ENCODE assay signal across 21 cellular contexts in genomic region chr4:26866203-26866602, GRCh38. TPM values are rescaled to one million over a fixed set of nuclear protein-coding genes. Genes with fewer than 3 reads are reported as not detected.
DNase-seq lines count a peak whose midpoint lies in the region; ATAC-seq and TF ChIP-seq lines count a peak whose summit lies in the region.
"Had no signal": no experiment of that assay in that cellular context is flagged by ENCODE, and none has a peak within 500 bp of the region (broad histone marks: within the 10 kb centered on the region; RNA-seq: fewer than 3 reads in every experiment).

No MANE protein-coding gene starts in this region.

- DNase-seq in T-helper 2 cell treated with Interferon-gamma antibody and Interleukin-4, amounts not matched to agents 5 μg/mL and 100 μg/mL, for 36 hours (ENCODE audit: low spot score), result no peak
- no peak for DNase-seq in T-helper 2 cell
- no peak for DNase-seq in activated naive CD8-positive, alpha-beta T cell treated with anti-CD3 and anti-CD28 coated beads, Interleukin-2, amount 50 U/mL, for 24 hours
- no peak for DNase-seq in naive thymus-derived CD8-positive, alpha-beta T cell
- DNase-seq in stimulated activated CD4-positive, alpha-beta T cell treated with anti-CD3 and anti-CD28 coated beads, Interleukin-2, amount 100 ng/mL, for 24 hours, result no peak
- DNase-seq: 8988T; activated CD4-positive, alpha-beta T cell treated with anti-CD3 and anti-CD28 coated beads, Interleukin-2, amount 50 U/mL, for 48 hours; activated naive CD4-positive, alpha-beta T cell treated with anti-CD3 and anti-CD28 coated beads, Interleukin-2, amount 50 U/mL, for 16 hours; activated T-cell treated with anti-CD3 and anti-CD28 coated beads, Interleukin-2, amount 50 U/mL, for 24 hours; NCI-H187 treated with DMSO at 0.1 percent for 48 hours; NCI-H226; NCI-H774; OCI-M1; Right ventricle myocardium superior; spleen; stimulated activated CD4-positive, alpha-beta T cell treated with anti-CD3 and anti-CD28 coated beads, Interleukin-4, amount 100 ng/mL, for 4 hours had no signal

- no peak for ATAC-seq in activated naive CD8-positive, alpha-beta T cell treated with anti-CD3 and anti-CD28 coated beads, Interleukin-2, amount 50 U/mL, for 24 hours
- no peak for ATAC-seq in naive thymus-derived CD8-positive, alpha-beta T cell
- ATAC-seq in HG03565 (IDR thresholded peaks at IDR 0.05; ENCODE audit: unreplicated experiment), result no peak
- no peak for ATAC-seq in HG03521 (IDR thresholded peaks at IDR 0.05; ENCODE audit: unreplicated experiment)
- ATAC-seq: left lobe of liver had no signal

- H3F3A ChIP-seq in DOHH2 (ENCODE audit: control insufficient read depth, insufficient read depth), result peaks cover 4% of the 10 kb centered on the region

- peak overlapping the region; percentile 4 for H3K4me3 Mint-ChIP-seq in T-helper 2 cell treated with Interferon-gamma antibody and Interleukin-4, amounts not matched to agents 5 μg/mL and 100 μg/mL, for 36 hours
- no peak overlapping the region for H3K4me3 Mint-ChIP-seq in activated naive CD8-positive, alpha-beta T cell treated with anti-CD3 and anti-CD28 coated beads, Interleukin-2, amount 50 U/mL, for 24 hours
- peak overlapping the region in 9 of 10 donors; percentile 14 to 71 (median 56) for H3K4me3 Mint-ChIP-seq in naive thymus-derived CD8-positive, alpha-beta T cell
- H3K4me3 Mint-ChIP-seq: activated T-cell treated with anti-CD3 and anti-CD28 coated beads, Interleukin-2, amount 50 U/mL, for 24 hours had no signal

- peaks cover 12% of the 10 kb centered on the region for H3K36me3 Mint-ChIP-seq in T-helper 2 cell treated with Interferon-gamma antibody and Interleukin-4, amounts not matched to agents 5 μg/mL and 100 μg/mL, for 36 hours (ENCODE audit: low read depth)
- H3K36me3 Mint-ChIP-seq in activated naive CD8-positive, alpha-beta T cell treated with anti-CD3 and anti-CD28 coated beads, Interleukin-2, amount 50 U/mL, for 24 hours (ENCODE audit: low read depth), result peaks cover 7% of the 10 kb centered on the region
- H3K36me3 Mint-ChIP-seq in naive thymus-derived CD8-positive, alpha-beta T cell, result peaks cover 2 to 10% (median 4%) of the 10 kb centered on the region in 3 donors

- TF ChIP-seq CTCF in DOHH2 (IDR thresholded peaks at IDR 0.05; ENCODE audit: low read depth, low read length, poor library complexity, severe bottlenecking), result no peak

- no peak overlapping the region for H3K27ac ChIP-seq in DOHH2 (ENCODE audit: low read depth, low read length)
- H3K27ac ChIP-seq: KMS-11 had no signal

- peaks cover 33% of the 10 kb centered on the region for H4K20me1 ChIP-seq in DOHH2 (ENCODE audit: control insufficient read depth, insufficient read depth, low read depth, low read length)

- H3K36me3 ChIP-seq in DOHH2 (ENCODE audit: control insufficient read depth, low read length), result peaks cover 33% of the 10 kb centered on the region
- H3K36me3 ChIP-seq: spleen had no signal

- peaks cover 99% of the 10 kb centered on the region for H3K79me2 ChIP-seq in DOHH2 (ENCODE audit: control insufficient read depth, low read length)

- H3K9me3 ChIP-seq in DOHH2 (ENCODE audit: control insufficient read depth, insufficient read depth, low read length), result no peaks in the 10 kb centered on the region
- H3K9me3 ChIP-seq: spleen had no signal

- POLR2A ChIA-PET in naive thymus-derived CD8-positive, alpha-beta T cell (lab: Charles Lee), result interaction anchor here (1.1 to 1.2 kb wide), 3 partner anchors 9 to 20 kb away, joined by 3 to 6 read pairs (median 4); no protein-coding TSS in a partner anchor

- peaks cover 51% of the 10 kb centered on the region for H3K4me1 Mint-ChIP-seq in T-helper 2 cell treated with Interferon-gamma antibody and Interleukin-4, amounts not matched to agents 5 μg/mL and 100 μg/mL, for 36 hours (ENCODE audit: low read depth)
- peaks cover 79% of the 10 kb centered on the region for H3K4me1 Mint-ChIP-seq in activated naive CD8-positive, alpha-beta T cell treated with anti-CD3 and anti-CD28 coated beads, Interleukin-2, amount 50 U/mL, for 24 hours
- H3K4me1 Mint-ChIP-seq in naive thymus-derived CD8-positive, alpha-beta T cell, result peaks cover 41 to 91% (median 75%) of the 10 kb centered on the region in 4 donors

- peaks cover 80% of the 10 kb centered on the region for H3K4me1 ChIP-seq in DOHH2 (ENCODE audit: control insufficient read depth, low read length)

- H3K27ac Mint-ChIP-seq in T-helper 2 cell treated with Interferon-gamma antibody and Interleukin-4, amounts not matched to agents 5 μg/mL and 100 μg/mL, for 36 hours, result no peak overlapping the region
- H3K27ac Mint-ChIP-seq in activated naive CD8-positive, alpha-beta T cell treated with anti-CD3 and anti-CD28 coated beads, Interleukin-2, amount 50 U/mL, for 24 hours, result peak overlapping the region; percentile 39
- H3K27ac Mint-ChIP-seq in naive thymus-derived CD8-positive, alpha-beta T cell, result peak overlapping the region in 8 of 10 donors; percentile 16 to 80 (median 54)

- H3K27me3 Mint-ChIP-seq in T-helper 2 cell treated with Interferon-gamma antibody and Interleukin-4, amounts not matched to agents 5 μg/mL and 100 μg/mL, for 36 hours (ENCODE audit: low read depth), result no peaks in the 10 kb centered on the region
- no peaks in the 10 kb centered on the region for H3K27me3 Mint-ChIP-seq in activated naive CD8-positive, alpha-beta T cell treated with anti-CD3 and anti-CD28 coated beads, Interleukin-2, amount 50 U/mL, for 24 hours
- no peaks in the 10 kb centered on the region for H3K27me3 Mint-ChIP-seq in naive thymus-derived CD8-positive, alpha-beta T cell
- H3K27me3 Mint-ChIP-seq: activated T-cell treated with anti-CD3 and anti-CD28 coated beads, Interleukin-2, amount 50 U/mL, for 24 hours had no signal

- H3K27me3 ChIP-seq in DOHH2 (ENCODE audit: control insufficient read depth, low read length), result no peaks in the 10 kb centered on the region
- H3K27me3 ChIP-seq: spleen had no signal

- H3K9me3 Mint-ChIP-seq in T-helper 2 cell treated with Interferon-gamma antibody and Interleukin-4, amounts not matched to agents 5 μg/mL and 100 μg/mL, for 36 hours, result no peaks in the 10 kb centered on the region
- H3K9me3 Mint-ChIP-seq in activated naive CD8-positive, alpha-beta T cell treated with anti-CD3 and anti-CD28 coated beads, Interleukin-2, amount 50 U/mL, for 24 hours, result no peaks in the 10 kb centered on the region
- H3K9me3 Mint-ChIP-seq in naive thymus-derived CD8-positive, alpha-beta T cell, result no peaks in the 10 kb centered on the region
- H3K9me3 Mint-ChIP-seq: activated T-cell treated with anti-CD3 and anti-CD28 coated beads, Interleukin-2, amount 50 U/mL, for 24 hours had no signal

- no peaks in the 10 kb centered on the region for H3K9me2 ChIP-seq in DOHH2 (replicated peaks; ENCODE audit: control insufficient read depth, low read length)

- peak overlapping the region; percentile 25; the same call in 1 of the 2 replicates for H3K4me3 ChIP-seq in DOHH2 (ENCODE audit: low read length)

- peak overlapping the region; percentile 60 for H3K4me2 ChIP-seq in DOHH2 (ENCODE audit: low read length)
- H3K4me2 ChIP-seq: KMS-11 had no signal

RNA-seq across cellular contexts. Expression of gene STIM2, which starts 5.6 kb away (rescaled TPM):
- 100 to 1,000 TPM; 105 TPM for total RNA-seq in naive thymus-derived CD8-positive, alpha-beta T cell
- polyA plus RNA-seq in naive thymus-derived CD8-positive, alpha-beta T cell, result 10 to 100 TPM; 22.2 to 35.4 (median 33.0) TPM
